In genomic region chr21:35005825-35006224, GRCh38 we compare ENCODE assay signal across 21 cellular contexts. TPM values are rescaled to one million over a fixed set of nuclear protein-coding genes. Genes with fewer than 3 reads are reported as not detected.
A peak's percentile ranks its signal among the peaks of the same experiment; 100 is the strongest.
DNase-seq lines count a peak whose midpoint lies in the region; ATAC-seq and TF ChIP-seq lines count a peak whose summit lies in the region.
"Had no signal": no experiment of that assay in that cellular context is flagged by ENCODE, and none has a peak within 500 bp of the region (broad histone marks: within the 10 kb centered on the region; RNA-seq: fewer than 3 reads in every experiment).

No MANE protein-coding gene starts in this region.

- peaks cover 98% of the 10 kb centered on the region for H3K4me1 Mint-ChIP-seq in CD4-positive, alpha-beta T cell (ENCODE audit: low read depth)
- peaks cover 75% of the 10 kb centered on the region for H3K4me1 Mint-ChIP-seq in activated T-helper 17 cell treated with anti-CD3 and anti-CD28 coated beads, Interleukin-2, amount 50 U/mL, for 72 hours
- H3K4me1 Mint-ChIP-seq: GM23338 had no signal

- no peak overlapping the region for H3K4me2 ChIP-seq in PC-9
- H3K4me2 ChIP-seq: GM23338 had no signal

- H3K36me3 ChIP-seq in mucosa of descending colon (ENCODE audit: low read depth): no peaks in the 10 kb centered on the region
- H3K36me3 ChIP-seq in PC-9 (ENCODE audit: low read depth): peaks cover 10% of the 10 kb centered on the region; the same call in 1 of the 2 replicates
- H3K36me3 ChIP-seq: SJSA1 had no signal

- H3K27me3 ChIP-seq in CD4-positive, alpha-beta T cell (ENCODE audit: control insufficient read depth, insufficient read depth, low read length): no peaks in the 10 kb centered on the region
- H3K27me3 ChIP-seq in PC-9 (ENCODE audit: insufficient read depth, low read depth): no peaks in the 10 kb centered on the region
- H3K27me3 ChIP-seq: BLaER1 treated with 17β-estradiol and CSF1 and Interleukin-3, amounts not matched to agents 10 nM and 100 nM; SJSA1 had no signal

- H3K9me2 ChIP-seq in PC-9 (ENCODE audit: insufficient read depth): no peaks in the 10 kb centered on the region

- no peaks in the 10 kb centered on the region for H3K9me3 ChIP-seq in CD4-positive, alpha-beta T cell (ENCODE audit: control insufficient read depth, low read length)
- H3K9me3 ChIP-seq in mucosa of descending colon (no peaks in the 10 kb centered on the region), PC-9 (ENCODE audit: insufficient read depth, low read depth) (no peaks in the 10 kb centered on the region)
- H3K9me3 ChIP-seq: BLaER1 treated with 17β-estradiol and CSF1 and Interleukin-3, amounts not matched to agents 10 nM and 100 nM; SJSA1 had no signal

- H3K79me2 ChIP-seq in PC-9 (ENCODE audit: low read depth): peaks cover 78% of the 10 kb centered on the region

- peak overlapping the region; percentile 1 for H3K4me3 Mint-ChIP-seq in CD4-positive, alpha-beta T cell
- peak overlapping the region; percentile 55 for H3K4me3 Mint-ChIP-seq in activated T-helper 17 cell treated with anti-CD3 and anti-CD28 coated beads, Interleukin-2, amount 50 U/mL, for 72 hours
- H3K4me3 Mint-ChIP-seq: GM23338 had no signal

- no TSS peak for BruUV-seq in PC-9 (replicated peaks; lab: Mats Ljungman, UMichigan)

- peak; percentile 18 for DNase-seq in NCI-H345 (lab: John Stamatoyannopoulos, UW)
- DNase-seq in NCI-H345 treated with DMSO at 0.1 percent for 48 hours (lab: John Stamatoyannopoulos, UW; ENCODE audit: unreplicated experiment): no peak
- no peak for DNase-seq in CD4-positive, alpha-beta T cell
- no peak for DNase-seq in mucosa of descending colon
- no peak for DNase-seq in PC-9
- DNase-seq in NCI-H1048 (lab: John Stamatoyannopoulos, UW): no peak
- DNase-seq in HUDEP-2 (lab: John Stamatoyannopoulos, UW; ENCODE audit: unreplicated experiment in 76 of 76): no peak
- DNase-seq: 8988T; DMS 273 treated with DMSO at 0.1 percent for 48 hours; KBM-7; NCI-H1092; NCI-H1694; NCI-H446; NK-92 treated with Interleukin-12 subunit alpha and Interleukin-12 subunit beta, amount 100 ng/mL, for 24 hours; OCI-M1; RPMI8226 had no signal

- TF ChIP-seq CTCF in CD4-positive, alpha-beta T cell (IDR thresholded peaks at IDR 0.05): no peak
- TF ChIP-seq CTCF in mucosa of descending colon (IDR thresholded peaks at IDR 0.05) (no peak), PC-9 (conservative IDR thresholded peaks at IDR 0.05) (no peak)

- H2AFZ ChIP-seq in PC-9: no peak overlapping the region
- H2AFZ ChIP-seq: GM23338 had no signal

- H4K20me1 ChIP-seq in PC-9 (ENCODE audit: insufficient read depth): no peaks in the 10 kb centered on the region

- peak overlapping the region; percentile 75 for H3K27ac Mint-ChIP-seq in CD4-positive, alpha-beta T cell
- H3K27ac Mint-ChIP-seq in activated T-helper 17 cell treated with anti-CD3 and anti-CD28 coated beads, Interleukin-2, amount 50 U/mL, for 72 hours: peak overlapping the region; percentile 69
- H3K27ac Mint-ChIP-seq: GM23338 had no signal

- H3K4me3 ChIP-seq in mucosa of descending colon (no peak overlapping the region), PC-9 (no peak overlapping the region)
- H3K4me3 ChIP-seq: BLaER1 treated with 17β-estradiol and CSF1 and Interleukin-3, amounts not matched to agents 10 nM and 100 nM; GM23338; SJSA1 had no signal

- H3K9me3 Mint-ChIP-seq in CD4-positive, alpha-beta T cell: no peaks in the 10 kb centered on the region
- H3K9me3 Mint-ChIP-seq in activated T-helper 17 cell treated with anti-CD3 and anti-CD28 coated beads, Interleukin-2, amount 50 U/mL, for 72 hours: no peaks in the 10 kb centered on the region
- H3K9me3 Mint-ChIP-seq: GM23338 had no signal

- intact Hi-C loops in CD4-positive, alpha-beta T cell (cut with DNase I, micrococcal nuclease): loop anchor here in 1 of 2 experiments (2.0 kb wide), 1 partner anchor 19 kb away; no protein-coding TSS in a partner anchor
- intact Hi-C loops in mucosa of descending colon (cut with DNase I, micrococcal nuclease): no loop called here
- intact Hi-C loops in PC-9 (cut with micrococcal nuclease; ENCODE audit: unreplicated experiment): no loop called here

- H3K36me3 Mint-ChIP-seq in CD4-positive, alpha-beta T cell (ENCODE audit: low read depth): peaks cover 71% of the 10 kb centered on the region
- peaks cover 16% of the 10 kb centered on the region for H3K36me3 Mint-ChIP-seq in activated T-helper 17 cell treated with anti-CD3 and anti-CD28 coated beads, Interleukin-2, amount 50 U/mL, for 72 hours (ENCODE audit: low read depth)

- POLR2A ChIA-PET in CD4-positive, alpha-beta T cell (lab: Charles Lee): interaction anchor here (0.9 to 2.0 kb wide), 4 partner anchors 10 to 21 kb away, joined by 3 to 6 read pairs (median 4); no protein-coding TSS in a partner anchor
- POLR2A ChIA-PET in PC-9 (lab: Charles Lee; ENCODE audit: unreplicated experiment): no interaction called here

- CTCF ChIA-PET in CD4-positive, alpha-beta T cell (lab: Charles Lee): interaction anchor here (1.0 kb wide), 1 partner anchor 23 kb away, joined by 3 read pairs; no protein-coding TSS in a partner anchor
- CTCF ChIA-PET in PC-9 (lab: Charles Lee): no interaction called here

- H3K4me1 ChIP-seq in mucosa of descending colon (ENCODE audit: low read depth) (peaks cover 9% of the 10 kb centered on the region), PC-9 (replicated peaks; ENCODE audit: insufficient read depth) (no peaks in the 10 kb centered on the region)

- no peak for ATAC-seq in CD4-positive, alpha-beta T cell (ENCODE audit: poor library complexity)
- no peak for ATAC-seq in activated T-helper 17 cell treated with anti-CD3 and anti-CD28 coated beads, Interleukin-2, amount 50 U/mL, for 72 hours (replicated peaks)
- peak; percentile 13 for ATAC-seq in mucosa of descending colon
- ATAC-seq: GM23338, HCT116 had no signal

- no peak overlapping the region for H3K27ac ChIP-seq in CD4-positive, alpha-beta T cell (ENCODE audit: low read depth, low read length)
- no peak overlapping the region for H3K27ac ChIP-seq in PC-9
- H3K27ac ChIP-seq: SJSA1 had no signal

- H3K27me3 Mint-ChIP-seq in CD4-positive, alpha-beta T cell: no peaks in the 10 kb centered on the region
- H3K27me3 Mint-ChIP-seq in activated T-helper 17 cell treated with anti-CD3 and anti-CD28 coated beads, Interleukin-2, amount 50 U/mL, for 72 hours: no peaks in the 10 kb centered on the region

- peaks cover 7% of the 10 kb centered on the region; the same call in 1 of the 2 replicates for H3F3A ChIP-seq in PC-9 (ENCODE audit: insufficient read depth, low read depth)

RNA-seq across cellular contexts. Expression of gene RUNX1, which starts 43.3 kb away (rescaled TPM):
- 10 to 100 TPM; 71.7 to 74.3 TPM for total RNA-seq in CD4-positive, alpha-beta T cell
- 100 to 1,000 TPM; 112 to 136 TPM for total RNA-seq in activated T-helper 17 cell treated with anti-CD3 and anti-CD28 coated beads, Interleukin-2, amount 50 U/mL, for 72 hours
- total RNA-seq in mucosa of descending colon (10 to 100 TPM; 16.5 to 29.4 (median 24.0) TPM), PC-9 (2021) (58.5 and 61.6 TPM in 2 replicates)
